ENCODE assay signal across 15 cellular contexts in the genomic region with DNA sequence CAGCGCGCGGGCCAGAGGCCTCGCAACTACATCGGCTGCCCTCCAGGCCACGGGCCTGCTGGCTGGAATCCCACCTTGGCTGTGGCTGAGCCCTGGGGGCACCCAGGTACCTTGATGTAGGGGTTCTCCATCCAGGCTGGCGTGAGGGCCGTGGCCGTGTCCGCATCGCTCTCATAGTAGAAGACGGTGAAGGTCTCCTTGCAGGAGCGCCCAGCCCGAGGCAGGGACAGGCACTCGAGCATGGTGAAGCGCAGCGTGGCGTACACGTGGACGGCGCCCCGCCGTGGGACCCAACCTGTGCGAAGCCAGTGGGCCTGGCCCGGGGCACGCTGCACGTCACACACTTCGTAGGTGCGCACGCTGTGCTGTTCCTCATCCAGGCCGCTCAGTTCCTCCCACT. TPM values are rescaled to one million over a fixed set of nuclear protein-coding genes. Genes with fewer than 3 reads are reported as not detected.
DNase-seq lines count a peak whose midpoint lies in the region; ATAC-seq, FAIRE-seq and TF ChIP-seq lines count a peak whose summit lies in the region.
"Had no signal": no experiment of that assay in that cellular context is flagged by ENCODE, and none has a peak within 500 bp of the region (broad histone marks: within the 10 kb centered on the region; RNA-seq: fewer than 3 reads in every experiment).

No MANE protein-coding gene starts in this region.

- peaks cover 32% of the 10 kb centered on the region for H3K79me2 ChIP-seq in HepG2 (ENCODE audit: insufficient read depth, low read length)
- H3K79me2 ChIP-seq in osteoblast (ENCODE audit: insufficient read depth, low read length) = peaks cover 11% of the 10 kb centered on the region

- H3K4me1 Mint-ChIP-seq in effector memory CD8-positive, alpha-beta T cell (ENCODE audit: low read depth in 2 of 2) = peaks cover 15 to 19% of the 10 kb centered on the region in 2 donors
- H3K4me1 Mint-ChIP-seq in activated CD8-positive, alpha-beta T cell treated with anti-CD3 and anti-CD28 coated beads, Interleukin-2, amount 10 ng/mL, durations not matched to agents 7 days and 5 days (ENCODE audit: low read depth) = peaks cover 22% of the 10 kb centered on the region

- H2AFZ ChIP-seq in HepG2 (ENCODE audit: low read length) = no peak overlapping the region
- no peak overlapping the region for H2AFZ ChIP-seq in osteoblast (ENCODE audit: low read length)

- BruUV-seq in HepG2 (replicated peaks; lab: Mats Ljungman, UMichigan) = no TSS peak

- no peaks in the 10 kb centered on the region for H3K36me3 Mint-ChIP-seq in effector memory CD8-positive, alpha-beta T cell (ENCODE audit: insufficient read depth)
- no peaks in the 10 kb centered on the region for H3K36me3 Mint-ChIP-seq in activated CD8-positive, alpha-beta T cell treated with anti-CD3 and anti-CD28 coated beads, Interleukin-2, amount 10 ng/mL, durations not matched to agents 7 days and 5 days (ENCODE audit: low read depth)

- H3K27ac Mint-ChIP-seq in effector memory CD8-positive, alpha-beta T cell = no peak overlapping the region
- no peak overlapping the region for H3K27ac Mint-ChIP-seq in activated CD8-positive, alpha-beta T cell treated with anti-CD3 and anti-CD28 coated beads, Interleukin-2, amount 10 ng/mL, durations not matched to agents 7 days and 5 days
- H3K27ac Mint-ChIP-seq: CD8-positive, alpha-beta memory T cell; IgD-negative memory B cell had no signal

- in situ Hi-C loops in HepG2 (cut with HindIII; ENCODE audit: extremely low pct_ligation_motif_present, low pct_unique_long_range_greater_than_20kb) = no loop called here

- DNase-seq in H7 (peak; percentile 32), HepG2 (ENCODE audit: low spot score) (no peak), osteoblast (ENCODE audit: insufficient read length, low spot score, missing footprints) (peak; percentile 71)
- DNase-seq in activated naive CD4-positive, alpha-beta T cell treated with anti-CD3 and anti-CD28 coated beads, Interleukin-2, amount 50 U/mL, for 16 hours = no peak
- no peak for DNase-seq in effector memory CD8-positive, alpha-beta T cell
- DNase-seq in activated CD8-positive, alpha-beta T cell treated with anti-CD3 and anti-CD28 coated beads, Interleukin-2, amount 10 ng/mL, durations not matched to agents 7 days and 5 days = no peak
- DNase-seq: Caco-2; CD8-positive, alpha-beta memory T cell; DMS53; GF-D8; H9 had no signal

- peaks cover 54 to 59% of the 10 kb centered on the region in 2 donors for H3K27me3 Mint-ChIP-seq in effector memory CD8-positive, alpha-beta T cell
- peaks cover 28% of the 10 kb centered on the region for H3K27me3 Mint-ChIP-seq in activated CD8-positive, alpha-beta T cell treated with anti-CD3 and anti-CD28 coated beads, Interleukin-2, amount 10 ng/mL, durations not matched to agents 7 days and 5 days (ENCODE audit: low read depth)

- H3K27ac ChIP-seq in BLaER1 treated with 17β-estradiol and CSF1 and Interleukin-3, amounts not matched to agents 10 nM and 100 nM = peak overlapping the region in 5 of 11 experiments; percentile 3 to 94 (median 90); a peak in 2 of 22 replicates
- H3K27ac ChIP-seq in HepG2 (ENCODE audit: extremely low read length, insufficient read depth, low read length) = peak overlapping the region; percentile 38
- H3K27ac ChIP-seq in osteoblast (ENCODE audit: low read depth, low read length) = no peak overlapping the region
- H3K27ac ChIP-seq: A549 had no signal

- no peak for ATAC-seq in HepG2
- no peak for ATAC-seq in effector memory CD8-positive, alpha-beta T cell (replicated peaks)
- ATAC-seq in activated CD8-positive, alpha-beta T cell treated with anti-CD3 and anti-CD28 coated beads, Interleukin-2, amount 10 ng/mL, durations not matched to agents 7 days and 5 days = no peak
- no peak for ATAC-seq in GM19035 (IDR thresholded peaks at IDR 0.05; ENCODE audit: unreplicated experiment)
- ATAC-seq: A549 had no signal

- H3K4me2 ChIP-seq in BLaER1 treated with 17β-estradiol and CSF1 and Interleukin-3, amounts not matched to agents 10 nM and 100 nM = peak overlapping the region in 3 of 11 experiments; percentile 95 to 99 (median 95); a peak in 5 of 22 replicates
- H3K4me2 ChIP-seq in HepG2 (ENCODE audit: low read depth, low read length) (no peak overlapping the region), osteoblast (ENCODE audit: insufficient read depth, low read length) (no peak overlapping the region)
- H3K4me2 ChIP-seq: A549 had no signal

- no peaks in the 10 kb centered on the region for H3K9me3 Mint-ChIP-seq in effector memory CD8-positive, alpha-beta T cell
- no peaks in the 10 kb centered on the region for H3K9me3 Mint-ChIP-seq in activated CD8-positive, alpha-beta T cell treated with anti-CD3 and anti-CD28 coated beads, Interleukin-2, amount 10 ng/mL, durations not matched to agents 7 days and 5 days (ENCODE audit: insufficient read depth)
- H3K9me3 Mint-ChIP-seq: IgD-negative memory B cell had no signal

- TF ChIP-seq CTCF in HepG2 (CRISPR knock-in tag; IDR thresholded peaks at IDR 0.05) (no peak), osteoblast (IDR thresholded peaks at IDR 0.05; ENCODE audit: extremely low read depth, low read depth, low read length) (no peak)

- no peaks in the 10 kb centered on the region for H3K27me3 ChIP-seq in BLaER1 treated with 17β-estradiol and CSF1 and Interleukin-3, amounts not matched to agents 10 nM and 100 nM
- H3K27me3 ChIP-seq in H7 (ENCODE audit: control insufficient read depth, insufficient read depth, low read length) = no peaks in the 10 kb centered on the region
- no peaks in the 10 kb centered on the region; a peak in 2 of 5 replicates for H3K27me3 ChIP-seq in HepG2 (ENCODE audit: control insufficient read depth in 1 of 2, insufficient read depth in 2 of 2, low read length in 2 of 2)
- no peaks in the 10 kb centered on the region for H3K27me3 ChIP-seq in osteoblast (ENCODE audit: insufficient read depth, low read length)

- WGBS in HepG2 (ENCODE audit: low lambda C conversion rate) = 96% methylated on average over 31 of the region's 31 CpGs

- CTCF ChIA-PET in HepG2 (lab: Yijun Ruan, JAX; ENCODE audit: low intra/inter-chr PET ratio, low total read pairs) = no interaction called here
- CTCF ChIA-PET in activated CD8-positive, alpha-beta T cell treated with anti-CD3 and anti-CD28 coated beads, Interleukin-2, amount 10 ng/mL, durations not matched to agents 7 days and 5 days (lab: Charles Lee) = no interaction called here

- no peak overlapping the region for H3K4me3 Mint-ChIP-seq in effector memory CD8-positive, alpha-beta T cell
- no peak overlapping the region for H3K4me3 Mint-ChIP-seq in activated CD8-positive, alpha-beta T cell treated with anti-CD3 and anti-CD28 coated beads, Interleukin-2, amount 10 ng/mL, durations not matched to agents 7 days and 5 days
- H3K4me3 Mint-ChIP-seq: CD8-positive, alpha-beta memory T cell; IgD-negative memory B cell had no signal

- H3K4me3 ChIP-seq in BLaER1 treated with 17β-estradiol and CSF1 and Interleukin-3, amounts not matched to agents 10 nM and 100 nM = no peak overlapping the region
- H3K4me3 ChIP-seq in H7 (ENCODE audit: insufficient read depth, low read depth, low read length) = no peak overlapping the region
- no peak overlapping the region for H3K4me3 ChIP-seq in HepG2 (replicated peaks in 1 of 3; ENCODE audit: insufficient read depth in 1 of 3, low read depth in 2 of 3, low read length in 3 of 3)
- no peak overlapping the region for H3K4me3 ChIP-seq in osteoblast (ENCODE audit: insufficient read depth, low read length)
- H3K4me3 ChIP-seq: A549 had no signal

- TF ChIP-seq EP300 in HepG2 (IDR thresholded peaks at IDR 0.05; ENCODE audit: low read depth in 2 of 2, low read length in 2 of 2) (no peak), HepG2 (CRISPR knock-in tag; IDR thresholded peaks at IDR 0.05; ENCODE audit: borderline replicate concordance) (no peak)

- TF ChIP-seq POLR2A in HepG2 (IDR thresholded peaks at IDR 0.05; ENCODE audit: insufficient read depth in 1 of 2, low read depth in 2 of 2, low read length in 2 of 2) = no peak

- intact Hi-C loops in HepG2 (cut with micrococcal nuclease; ENCODE audit: unreplicated experiment) = no loop called here

- peaks cover 45 to 68% (median 60%) of the 10 kb centered on the region in 11 experiments for H3K36me3 ChIP-seq in BLaER1 treated with 17β-estradiol and CSF1 and Interleukin-3, amounts not matched to agents 10 nM and 100 nM
- H3K36me3 ChIP-seq in H7 (replicated peaks; ENCODE audit: control insufficient read depth, insufficient read depth, low read length) (peaks cover 42% of the 10 kb centered on the region), HepG2 (replicated peaks in 1 of 2; ENCODE audit: control insufficient read depth in 1 of 2, insufficient read depth in 2 of 2, low read length in 2 of 2) (peaks cover 27 to 41% of the 10 kb centered on the region in 2 experiments), osteoblast (ENCODE audit: insufficient read depth, low read length) (no peaks in the 10 kb centered on the region)

- H4K20me1 ChIP-seq in BLaER1 treated with 17β-estradiol and CSF1 and Interleukin-3, amounts not matched to agents 10 nM and 100 nM = peaks cover 0 to 63% (median 41%) of the 10 kb centered on the region in 11 experiments; a peak in 18 of 22 replicates
- H4K20me1 ChIP-seq in HepG2 (ENCODE audit: insufficient read depth, low read length) (peaks cover 13% of the 10 kb centered on the region; the same call in 1 of the 2 replicates), osteoblast (ENCODE audit: insufficient read depth, low read length) (peaks cover 3% of the 10 kb centered on the region)

- POLR2A ChIA-PET in HepG2 (lab: Yijun Ruan, JAX) = interaction anchor here (1.1 kb wide), 1 partner anchor 22 kb away, joined by 4 read pairs; no protein-coding TSS in a partner anchor
- POLR2A ChIA-PET in activated CD8-positive, alpha-beta T cell treated with anti-CD3 and anti-CD28 coated beads, Interleukin-2, amount 10 ng/mL, durations not matched to agents 7 days and 5 days (lab: Charles Lee) = no interaction called here

- no peak for FAIRE-seq in HepG2 (lab: Jason Lieb, UNC)
- FAIRE-seq: A549 had no signal

- no peak for TF ChIP-seq RAD21 in HepG2 (CRISPR knock-in tag; IDR thresholded peaks at IDR 0.05)

- H3K4me1 ChIP-seq in BLaER1 treated with 17β-estradiol and CSF1 and Interleukin-3, amounts not matched to agents 10 nM and 100 nM = peaks cover 27 to 35% (median 31%) of the 10 kb centered on the region in 10 experiments
- H3K4me1 ChIP-seq in HepG2 (ENCODE audit: insufficient read depth, low read length) = peaks cover 33% of the 10 kb centered on the region
- peaks cover 19% of the 10 kb centered on the region for H3K4me1 ChIP-seq in osteoblast (ENCODE audit: insufficient read depth, low read length)

- peak overlapping the region in 6 of 11 experiments; percentile 89 to 98 (median 96); a peak in 9 of 22 replicates for H3K9ac ChIP-seq in BLaER1 treated with 17β-estradiol and CSF1 and Interleukin-3, amounts not matched to agents 10 nM and 100 nM
- no peak overlapping the region for H3K9ac ChIP-seq in HepG2 (ENCODE audit: insufficient read depth, low read depth, low read length)

- H3K9me3 ChIP-seq in BLaER1 treated with 17β-estradiol and CSF1 and Interleukin-3, amounts not matched to agents 10 nM and 100 nM (replicated peaks in 1 of 11) = no peaks in the 10 kb centered on the region
- no peaks in the 10 kb centered on the region for H3K9me3 ChIP-seq in HepG2 (ENCODE audit: low read length)
- no peaks in the 10 kb centered on the region for H3K9me3 ChIP-seq in osteoblast (ENCODE audit: low read depth, low read length)
- H3K9me3 ChIP-seq: A549, Caco-2 had no signal

RNA-seq across cellular contexts. Expression of a gene that starts 3.8 kb away (rescaled TPM):
- 141 and 143 TPM in 2 replicates for total RNA-seq in H7 (2014; rRNA removed; shearing (Covaris generic))
- total RNA-seq in HepG2 (2016; rRNA removed; fragmentation: Illumina TruSeq; extraction: Trizol) (43.7 and 69.6 TPM in 2 replicates), osteoblast (41.8 and 47.0 TPM in 2 replicates)
- 115 and 125 TPM in 2 replicates for total RNA-seq in HepG2 (2016; cell fraction: cytosol; rRNA removed; fragmentation: Illumina TruSeq; extraction: Trizol; ENCODE audit: low read depth)
- total RNA-seq in HepG2 (2016; cell fraction: insoluble cytoplasmic fraction; rRNA removed; fragmentation: Illumina TruSeq; extraction: Trizol) = 33.6 and 74.6 TPM in 2 replicates
- total RNA-seq in HepG2 (2016; cell fraction: membrane; rRNA removed; fragmentation: Illumina TruSeq; extraction: Trizol) = 93.1 and 103 TPM in 2 replicates
- total RNA-seq in HepG2 (2016; cell fraction: nucleus; rRNA removed; fragmentation: Illumina TruSeq; extraction: Trizol) = 48.0 and 55.0 TPM in 2 replicates
- polyA plus RNA-seq in HepG2 (2011; rRNA removed) = 61.4 and 68.6 TPM in 2 replicates
- polyA plus RNA-seq in HepG2 (2011; cell fraction: cytosol; rRNA removed) = 64.7 and 70.1 TPM in 2 replicates
- polyA plus RNA-seq in HepG2 (2011; cell fraction: nucleus; rRNA removed) = 67.4 and 70.1 TPM in 2 replicates
- 41.3 and 63.8 TPM in 2 replicates for polyA plus RNA-seq in HepG2 (2012)
- 21.4 and 23.9 TPM in 2 replicates for polyA plus RNA-seq in HepG2 (2016; cell fraction: cytosol; fragmentation: Illumina TruSeq; extraction: Trizol; ENCODE audit: low read depth)
- 33.0 and 43.1 TPM in 2 replicates for polyA plus RNA-seq in HepG2 (2016; cell fraction: insoluble cytoplasmic fraction; fragmentation: Illumina TruSeq; extraction: Trizol; ENCODE audit: low read depth)
- polyA plus RNA-seq in HepG2 (2016; cell fraction: membrane; fragmentation: Illumina TruSeq; extraction: Trizol; ENCODE audit: low read depth) = 52.7 and 65.5 TPM in 2 replicates
- polyA plus RNA-seq in HepG2 (2016; cell fraction: nucleus; fragmentation: Illumina TruSeq; extraction: Trizol; ENCODE audit: insufficient read depth, low read depth) = 79.2 and 79.8 TPM in 2 replicates
- polyA minus RNA-seq in HepG2 (2011; rRNA and poly(A)+ RNA removed; ENCODE audit: low replicate concordance) = 43.5 and 157 TPM in 2 replicates
- 51.4 and 51.7 TPM in 2 replicates for polyA minus RNA-seq in HepG2 (2011; cell fraction: cytosol; rRNA and poly(A)+ RNA removed)
- 43.1 and 44.5 TPM in 2 replicates for polyA minus RNA-seq in HepG2 (2011; cell fraction: nucleus; rRNA and poly(A)+ RNA removed)
- total RNA-seq in activated CD8-positive, alpha-beta T cell treated with anti-CD3 and anti-CD28 coated beads, Interleukin-2, amount 10 ng/mL, durations not matched to agents 7 days and 5 days = 1 to 10 TPM; 1.5 to 1.9 TPM
- polyA plus RNA-seq: CD8-positive, alpha-beta memory T cell; IgD-negative memory B cell had no signal

RNA-seq across cellular contexts. Expression of a gene that starts 29.0 kb away (rescaled TPM):
- 21.9 and 27.9 TPM in 2 replicates for total RNA-seq in H7 (2014; rRNA removed; shearing (Covaris generic))
- total RNA-seq in HepG2 (2016; rRNA removed; fragmentation: Illumina TruSeq; extraction: Trizol) (5.4 and 16.6 TPM in 2 replicates), osteoblast (19.5 and 20.0 TPM in 2 replicates)
- total RNA-seq in HepG2 (2016; cell fraction: cytosol; rRNA removed; fragmentation: Illumina TruSeq; extraction: Trizol; ENCODE audit: low read depth) = 4.7 and 5.6 TPM in 2 replicates
- total RNA-seq in HepG2 (2016; cell fraction: insoluble cytoplasmic fraction; rRNA removed; fragmentation: Illumina TruSeq; extraction: Trizol) = 5.6 and 18.2 TPM in 2 replicates
- total RNA-seq in HepG2 (2016; cell fraction: membrane; rRNA removed; fragmentation: Illumina TruSeq; extraction: Trizol) = 7.9 and 9.1 TPM in 2 replicates
- 14.7 and 18.3 TPM in 2 replicates for total RNA-seq in HepG2 (2016; cell fraction: nucleus; rRNA removed; fragmentation: Illumina TruSeq; extraction: Trizol)
- polyA plus RNA-seq in HepG2 (2011; rRNA removed) = 8.7 and 13.9 TPM in 2 replicates
- polyA plus RNA-seq in HepG2 (2011; cell fraction: cytosol; rRNA removed) = 6.6 and 7.9 TPM in 2 replicates
- polyA plus RNA-seq in HepG2 (2011; cell fraction: nucleus; rRNA removed) = 25.6 and 27.8 TPM in 2 replicates
- 6.2 and 8.0 TPM in 2 replicates for polyA plus RNA-seq in HepG2 (2012)
- polyA plus RNA-seq in HepG2 (2016; cell fraction: cytosol; fragmentation: Illumina TruSeq; extraction: Trizol; ENCODE audit: low read depth) = 1.6 and 2.0 TPM in 2 replicates
- 4.7 and 6.3 TPM in 2 replicates for polyA plus RNA-seq in HepG2 (2016; cell fraction: insoluble cytoplasmic fraction; fragmentation: Illumina TruSeq; extraction: Trizol; ENCODE audit: low read depth)
- polyA plus RNA-seq in HepG2 (2016; cell fraction: membrane; fragmentation: Illumina TruSeq; extraction: Trizol; ENCODE audit: low read depth) = 4.0 and 4.6 TPM in 2 replicates
- 31.8 and 35.4 TPM in 2 replicates for polyA plus RNA-seq in HepG2 (2016; cell fraction: nucleus; fragmentation: Illumina TruSeq; extraction: Trizol; ENCODE audit: insufficient read depth, low read depth)
- polyA minus RNA-seq in HepG2 (2011; rRNA and poly(A)+ RNA removed; ENCODE audit: low replicate concordance) = 12.3 and 25.2 TPM in 2 replicates
- 3.1 and 5.7 TPM in 2 replicates for polyA minus RNA-seq in HepG2 (2011; cell fraction: cytosol; rRNA and poly(A)+ RNA removed)
- polyA minus RNA-seq in HepG2 (2011; cell fraction: nucleus; rRNA and poly(A)+ RNA removed) = 4.0 and 6.5 TPM in 2 replicates
- total RNA-seq in activated CD8-positive, alpha-beta T cell treated with anti-CD3 and anti-CD28 coated beads, Interleukin-2, amount 10 ng/mL, durations not matched to agents 7 days and 5 days = 10 to 100 TPM; 28.3 to 29.5 TPM

RNA-seq across cellular contexts. Expression of a gene that starts 43.7 kb away (rescaled TPM):
- total RNA-seq in H7 (2014; rRNA removed; shearing (Covaris generic)) = 95.7 and 118 TPM in 2 replicates
- total RNA-seq in HepG2 (2016; rRNA removed; fragmentation: Illumina TruSeq; extraction: Trizol) (0.38 TPM in 1 of 2 replicates, not detected in the other), osteoblast (115 TPM in 2 replicates)
- total RNA-seq in HepG2 (2016; cell fraction: cytosol; rRNA removed; fragmentation: Illumina TruSeq; extraction: Trizol; ENCODE audit: low read depth) = 0.61 and 0.71 TPM in 2 replicates
- 0.22 and 0.35 TPM in 2 replicates for total RNA-seq in HepG2 (2016; cell fraction: insoluble cytoplasmic fraction; rRNA removed; fragmentation: Illumina TruSeq; extraction: Trizol)
- 0.15 and 0.41 TPM in 2 replicates for total RNA-seq in HepG2 (2016; cell fraction: membrane; rRNA removed; fragmentation: Illumina TruSeq; extraction: Trizol)
- total RNA-seq in HepG2 (2016; cell fraction: nucleus; rRNA removed; fragmentation: Illumina TruSeq; extraction: Trizol) = 0.41 and 0.65 TPM in 2 replicates
- polyA plus RNA-seq in HepG2 (2011; rRNA removed) = 0.30 and 0.34 TPM in 2 replicates
- 0.13 and 0.21 TPM in 2 replicates for polyA plus RNA-seq in HepG2 (2011; cell fraction: cytosol; rRNA removed)
- polyA plus RNA-seq in HepG2 (2011; cell fraction: nucleus; rRNA removed) = 0.99 and 1.1 TPM in 2 replicates
- 0.24 and 0.55 TPM in 2 replicates for polyA plus RNA-seq in HepG2 (2012)
- polyA plus RNA-seq in HepG2 (2016; cell fraction: cytosol; fragmentation: Illumina TruSeq; extraction: Trizol; ENCODE audit: low read depth) = 0.20 and 0.31 TPM in 2 replicates
- polyA plus RNA-seq in HepG2 (2016; cell fraction: insoluble cytoplasmic fraction; fragmentation: Illumina TruSeq; extraction: Trizol; ENCODE audit: low read depth) = 0.19 and 0.32 TPM in 2 replicates
- 0.09 and 0.10 TPM in 2 replicates for polyA plus RNA-seq in HepG2 (2016; cell fraction: membrane; fragmentation: Illumina TruSeq; extraction: Trizol; ENCODE audit: low read depth)
- 1.4 and 2.7 TPM in 2 replicates for polyA plus RNA-seq in HepG2 (2016; cell fraction: nucleus; fragmentation: Illumina TruSeq; extraction: Trizol; ENCODE audit: insufficient read depth, low read depth)
- 0.32 and 43.8 TPM in 2 replicates for polyA minus RNA-seq in HepG2 (2011; rRNA and poly(A)+ RNA removed; ENCODE audit: low replicate concordance)
- 0.53 and 0.69 TPM in 2 replicates for polyA minus RNA-seq in HepG2 (2011; cell fraction: cytosol; rRNA and poly(A)+ RNA removed)
- 0.62 and 0.90 TPM in 2 replicates for polyA minus RNA-seq in HepG2 (2011; cell fraction: nucleus; rRNA and poly(A)+ RNA removed)
- 10 to 100 TPM; 25.5 to 28.6 TPM for total RNA-seq in activated CD8-positive, alpha-beta T cell treated with anti-CD3 and anti-CD28 coated beads, Interleukin-2, amount 10 ng/mL, durations not matched to agents 7 days and 5 days

RNA-seq across cellular contexts. Expression of a gene that starts 51.4 kb away (rescaled TPM):
- total RNA-seq in H7 (2014; rRNA removed; shearing (Covaris generic)) = 82.8 and 101 TPM in 2 replicates
- 79.1 and 106 TPM in 2 replicates for total RNA-seq in HepG2 (2016; rRNA removed; fragmentation: Illumina TruSeq; extraction: Trizol)
- 11.8 and 17.5 TPM in 2 replicates for total RNA-seq in HepG2 (2016; cell fraction: cytosol; rRNA removed; fragmentation: Illumina TruSeq; extraction: Trizol; ENCODE audit: low read depth)
- total RNA-seq in HepG2 (2016; cell fraction: insoluble cytoplasmic fraction; rRNA removed; fragmentation: Illumina TruSeq; extraction: Trizol) = 56.7 and 113 TPM in 2 replicates
- total RNA-seq in HepG2 (2016; cell fraction: membrane; rRNA removed; fragmentation: Illumina TruSeq; extraction: Trizol) = 21.7 and 29.6 TPM in 2 replicates
- 78.9 and 79.0 TPM in 2 replicates for total RNA-seq in HepG2 (2016; cell fraction: nucleus; rRNA removed; fragmentation: Illumina TruSeq; extraction: Trizol)
- polyA plus RNA-seq in HepG2 (2011; rRNA removed) = 26.2 and 30.4 TPM in 2 replicates
- polyA plus RNA-seq in HepG2 (2011; cell fraction: cytosol; rRNA removed) = 9.4 and 12.5 TPM in 2 replicates
- polyA plus RNA-seq in HepG2 (2011; cell fraction: nucleus; rRNA removed) = 220 and 271 TPM in 2 replicates
- 52.9 and 58.7 TPM in 2 replicates for polyA plus RNA-seq in HepG2 (2012)
- polyA plus RNA-seq in HepG2 (2016; cell fraction: cytosol; fragmentation: Illumina TruSeq; extraction: Trizol; ENCODE audit: low read depth) = 12.1 and 13.2 TPM in 2 replicates
- polyA plus RNA-seq in HepG2 (2016; cell fraction: insoluble cytoplasmic fraction; fragmentation: Illumina TruSeq; extraction: Trizol; ENCODE audit: low read depth) = 72.8 and 96.9 TPM in 2 replicates
- 17.7 and 23.3 TPM in 2 replicates for polyA plus RNA-seq in HepG2 (2016; cell fraction: membrane; fragmentation: Illumina TruSeq; extraction: Trizol; ENCODE audit: low read depth)
- polyA plus RNA-seq in HepG2 (2016; cell fraction: nucleus; fragmentation: Illumina TruSeq; extraction: Trizol; ENCODE audit: insufficient read depth, low read depth) = 226 and 281 TPM in 2 replicates
- polyA minus RNA-seq in HepG2 (2011; rRNA and poly(A)+ RNA removed; ENCODE audit: low replicate concordance) = 23.1 and 63.7 TPM in 2 replicates
- 17.7 and 23.7 TPM in 2 replicates for polyA minus RNA-seq in HepG2 (2011; cell fraction: cytosol; rRNA and poly(A)+ RNA removed)
- 55.4 and 59.5 TPM in 2 replicates for polyA minus RNA-seq in HepG2 (2011; cell fraction: nucleus; rRNA and poly(A)+ RNA removed)
- total RNA-seq in osteoblast = 31.2 and 42.0 TPM in 2 replicates
- total RNA-seq in activated CD8-positive, alpha-beta T cell treated with anti-CD3 and anti-CD28 coated beads, Interleukin-2, amount 10 ng/mL, durations not matched to agents 7 days and 5 days = 100 to 1,000 TPM; 273 to 292 TPM

Comparison
In these comparisons a context has a peak if more than half of its experiments do, and no peak if none do; other contexts are left out.
1. DNase-seq: peak in H7 (single experiment) and osteoblast (single experiment); none in HepG2 (single experiment), activated naive CD4-positive, alpha-beta T cell treated with anti-CD3 and anti-CD28 coated beads, Interleukin-2, amount 50 U/mL, for 16 hours (single experiment), effector memory CD8-positive, alpha-beta T cell (0 of 3) and activated CD8-positive, alpha-beta T cell treated with anti-CD3 and anti-CD28 coated beads, Interleukin-2, amount 10 ng/mL, durations not matched to agents 7 days and 5 days (single experiment).
2. RNA of a gene that starts 3.8 kb away (total RNA-seq): 141 to 143 TPM in H7, 33.6 to 125 TPM in HepG2 and 41.8 to 47.0 TPM in osteoblast; 1.5 to 1.9 TPM in activated CD8-positive, alpha-beta T cell treated with anti-CD3 and anti-CD28 coated beads, Interleukin-2, amount 10 ng/mL, durations not matched to agents 7 days and 5 days; every median in the first group is over 10 times any median in the second.
3. RNA of a gene that starts 43.7 kb away (total RNA-seq): 95.7 to 118 TPM in H7, 115 TPM in osteoblast and 25.5 to 28.6 TPM in activated CD8-positive, alpha-beta T cell treated with anti-CD3 and anti-CD28 coated beads, Interleukin-2, amount 10 ng/mL, durations not matched to agents 7 days and 5 days; 0.15 to 0.71 TPM in HepG2; every median in the first group is over 10 times any median in the second.